Comparison of ENCODE assay signal across 1 cellular context in the genomic region with DNA sequence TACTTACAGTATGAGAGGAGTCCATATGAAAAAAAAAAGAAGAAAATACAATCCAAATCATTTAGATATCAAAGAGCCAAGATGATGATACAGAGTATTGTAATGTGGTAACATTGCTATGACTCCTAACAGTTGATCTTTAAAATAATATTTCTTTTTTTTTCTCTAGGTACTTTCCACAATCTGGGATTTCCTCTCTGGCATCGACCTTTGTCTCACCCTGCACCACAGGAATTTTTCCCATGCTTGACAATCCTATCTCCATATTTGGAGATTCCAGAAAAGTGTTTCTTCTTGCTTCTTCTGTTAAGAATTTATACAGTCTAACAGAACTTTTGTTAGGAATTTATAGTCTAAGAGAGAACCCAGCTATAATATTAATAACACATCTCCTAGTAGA.
TF ChIP-seq lines count a peak whose summit lies in the region.

No MANE protein-coding gene starts in this region.

TF ChIP-seq in GM23338, 12 proteins besides CTCF, POLR2A, EP300 and RAD21 (continued from another document):
- no peak for TF ChIP-seq EZH2 (IDR thresholded peaks at IDR 0.05; ENCODE audit: low read depth, unreplicated experiment)
- TF ChIP-seq, protein P1, sequence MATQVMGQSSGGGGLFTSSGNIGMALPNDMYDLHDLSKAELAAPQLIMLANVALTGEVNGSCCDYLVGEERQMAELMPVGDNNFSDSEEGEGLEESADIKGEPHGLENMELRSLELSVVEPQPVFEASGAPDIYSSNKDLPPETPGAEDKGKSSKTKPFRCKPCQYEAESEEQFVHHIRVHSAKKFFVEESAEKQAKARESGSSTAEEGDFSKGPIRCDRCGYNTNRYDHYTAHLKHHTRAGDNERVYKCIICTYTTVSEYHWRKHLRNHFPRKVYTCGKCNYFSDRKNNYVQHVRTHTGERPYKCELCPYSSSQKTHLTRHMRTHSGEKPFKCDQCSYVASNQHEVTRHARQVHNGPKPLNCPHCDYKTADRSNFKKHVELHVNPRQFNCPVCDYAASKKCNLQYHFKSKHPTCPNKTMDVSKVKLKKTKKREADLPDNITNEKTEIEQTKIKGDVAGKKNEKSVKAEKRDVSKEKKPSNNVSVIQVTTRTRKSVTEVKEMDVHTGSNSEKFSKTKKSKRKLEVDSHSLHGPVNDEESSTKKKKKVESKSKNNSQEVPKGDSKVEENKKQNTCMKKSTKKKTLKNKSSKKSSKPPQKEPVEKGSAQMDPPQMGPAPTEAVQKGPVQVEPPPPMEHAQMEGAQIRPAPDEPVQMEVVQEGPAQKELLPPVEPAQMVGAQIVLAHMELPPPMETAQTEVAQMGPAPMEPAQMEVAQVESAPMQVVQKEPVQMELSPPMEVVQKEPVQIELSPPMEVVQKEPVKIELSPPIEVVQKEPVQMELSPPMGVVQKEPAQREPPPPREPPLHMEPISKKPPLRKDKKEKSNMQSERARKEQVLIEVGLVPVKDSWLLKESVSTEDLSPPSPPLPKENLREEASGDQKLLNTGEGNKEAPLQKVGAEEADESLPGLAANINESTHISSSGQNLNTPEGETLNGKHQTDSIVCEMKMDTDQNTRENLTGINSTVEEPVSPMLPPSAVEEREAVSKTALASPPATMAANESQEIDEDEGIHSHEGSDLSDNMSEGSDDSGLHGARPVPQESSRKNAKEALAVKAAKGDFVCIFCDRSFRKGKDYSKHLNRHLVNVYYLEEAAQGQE (IDR thresholded peaks at IDR 0.05; ENCODE audit: unreplicated experiment) = no peak
- no peak for TF ChIP-seq EZH2phosphoT487 (IDR thresholded peaks at IDR 0.05; ENCODE audit: unreplicated experiment)
- TF ChIP-seq POLR2AphosphoS5 (IDR thresholded peaks at IDR 0.05; ENCODE audit: low read depth) = no peak
- TF ChIP-seq ZNF331 (CRISPR knock-in tag; IDR thresholded peaks at IDR 0.05; ENCODE audit: low read depth) = no peak
- TF ChIP-seq NANOG (IDR thresholded peaks at IDR 0.05; ENCODE audit: borderline replicate concordance) = no peak
- no peak for TF ChIP-seq ZNF114 (CRISPR knock-in tag; IDR thresholded peaks at IDR 0.05)
- TF ChIP-seq STAT1 (IDR thresholded peaks at IDR 0.05; ENCODE audit: unreplicated experiment) = no peak
- no peak for TF ChIP-seq JUNB (IDR thresholded peaks at IDR 0.05; ENCODE audit: unreplicated experiment)
